Comparison of ENCODE assay signal across 29 cellular contexts in genomic region chr10:97589479-97589878, GRCh38. TPM values are rescaled to one million over a fixed set of nuclear protein-coding genes. Genes with fewer than 3 reads are reported as not detected.
DNase-seq lines count a peak whose midpoint lies in the region; ATAC-seq and TF ChIP-seq lines count a peak whose summit lies in the region.
"Had no signal": no experiment of that assay in that cellular context is flagged by ENCODE, and none has a peak within 500 bp of the region (broad histone marks: within the 10 kb centered on the region; RNA-seq: fewer than 3 reads in every experiment).

A gene with protein sequence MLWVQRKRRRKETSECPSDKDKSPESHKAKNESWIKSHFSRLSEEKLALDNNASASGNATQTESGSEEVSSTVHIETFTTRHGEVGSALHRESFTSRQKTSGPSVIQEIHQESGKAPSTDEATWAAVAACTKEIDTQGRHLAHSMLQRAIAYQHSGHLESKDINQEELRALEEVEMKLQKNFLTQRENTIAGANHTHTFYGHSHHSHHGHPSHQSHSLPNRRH (plus strand): TSS chr10:97589721. CDS start chr10:97589898, 177 bp downstream.

- POLR2A ChIA-PET in activated CD4-positive, alpha-beta T cell treated with anti-CD3 and anti-CD28 coated beads, Interleukin-2, amount 10 ng/mL, durations not matched to agents 7 days and 5 days (lab: Charles Lee) = no interaction called here

- peaks cover 8% of the 10 kb centered on the region for H3K4me1 Mint-ChIP-seq in activated CD4-positive, alpha-beta T cell treated with anti-CD3 and anti-CD28 coated beads, Interleukin-2, amount 10 ng/mL, durations not matched to agents 7 days and 5 days
- H3K4me1 Mint-ChIP-seq in effector memory CD8-positive, alpha-beta T cell (ENCODE audit: low read depth in 2 of 2) = peaks cover 7 to 17% of the 10 kb centered on the region in 2 donors
- H3K4me1 Mint-ChIP-seq in stimulated activated effector memory CD8-positive, alpha-beta T cell treated with anti-CD3 and anti-CD28 coated beads, Interleukin-12 subunit alpha, Interleukin-12 subunit beta, amount 100 ng/mL, for 72 hours = peaks cover 7% of the 10 kb centered on the region
- H3K4me1 Mint-ChIP-seq in T-helper 2 cell treated with Interferon-gamma antibody and Interleukin-4, amounts not matched to agents 5 μg/mL and 100 μg/mL, for 36 hours (ENCODE audit: low read depth) = no peaks in the 10 kb centered on the region
- H3K4me1 Mint-ChIP-seq: activated naive CD8-positive, alpha-beta T cell treated with anti-CD3 and anti-CD28 coated beads for 36 hours; CD14-positive monocyte; IgD-negative memory B cell; naive B cell had no signal

- TF ChIP-seq RAD21 in Ishikawa (IDR thresholded peaks at IDR 0.05; ENCODE audit: low read depth) = no peak

- no peak within 1 kb of the TSS for H3K4me3 Mint-ChIP-seq in activated CD4-positive, alpha-beta T cell treated with anti-CD3 and anti-CD28 coated beads, Interleukin-2, amount 10 ng/mL, durations not matched to agents 7 days and 5 days
- peak within 1 kb of the TSS; percentile 23 to 52 for H3K4me3 Mint-ChIP-seq in effector memory CD8-positive, alpha-beta T cell
- peak within 1 kb of the TSS; percentile 30 for H3K4me3 Mint-ChIP-seq in stimulated activated effector memory CD8-positive, alpha-beta T cell treated with anti-CD3 and anti-CD28 coated beads, Interleukin-12 subunit alpha, Interleukin-12 subunit beta, amount 100 ng/mL, for 72 hours
- H3K4me3 Mint-ChIP-seq in T-helper 2 cell treated with Interferon-gamma antibody and Interleukin-4, amounts not matched to agents 5 μg/mL and 100 μg/mL, for 36 hours = no peak within 1 kb of the TSS
- H3K4me3 Mint-ChIP-seq: activated naive CD8-positive, alpha-beta T cell treated with anti-CD3 and anti-CD28 coated beads for 36 hours; CD14-positive monocyte; dendritic cell treated with granulocyte-macrophage colony-stimulating factor and Interleukin-4, amounts not matched to agents 40 ng/mL and 50 ng/mL, for 4 days; IgD-negative memory B cell; naive B cell had no signal

- H3K9me3 Mint-ChIP-seq in activated CD4-positive, alpha-beta T cell treated with anti-CD3 and anti-CD28 coated beads, Interleukin-2, amount 10 ng/mL, durations not matched to agents 7 days and 5 days = no peaks in the 10 kb centered on the region
- no peaks in the 10 kb centered on the region for H3K9me3 Mint-ChIP-seq in effector memory CD8-positive, alpha-beta T cell
- H3K9me3 Mint-ChIP-seq in stimulated activated effector memory CD8-positive, alpha-beta T cell treated with anti-CD3 and anti-CD28 coated beads, Interleukin-12 subunit alpha, Interleukin-12 subunit beta, amount 100 ng/mL, for 72 hours = no peaks in the 10 kb centered on the region
- no peaks in the 10 kb centered on the region for H3K9me3 Mint-ChIP-seq in T-helper 2 cell treated with Interferon-gamma antibody and Interleukin-4, amounts not matched to agents 5 μg/mL and 100 μg/mL, for 36 hours
- H3K9me3 Mint-ChIP-seq: activated naive CD8-positive, alpha-beta T cell treated with anti-CD3 and anti-CD28 coated beads for 36 hours; CD14-positive monocyte; dendritic cell treated with granulocyte-macrophage colony-stimulating factor and Interleukin-4, amounts not matched to agents 40 ng/mL and 50 ng/mL, for 4 days; IgD-negative memory B cell; naive B cell had no signal

- DNase-seq in activated CD4-positive, alpha-beta T cell treated with anti-CD3 and anti-CD28 coated beads, Interleukin-2, amount 10 ng/mL, durations not matched to agents 7 days and 5 days = no peak
- no peak for DNase-seq in activated CD4-positive, alpha-beta T cell treated with anti-CD3 and anti-CD28 coated beads for 48 hours
- DNase-seq in effector memory CD8-positive, alpha-beta T cell = no peak
- DNase-seq in stimulated activated effector memory CD8-positive, alpha-beta T cell treated with anti-CD3 and anti-CD28 coated beads, Interleukin-12 subunit alpha, Interleukin-12 subunit beta, amount 100 ng/mL, for 72 hours (ENCODE audit: low spot score in 2 of 2) = no peak
- DNase-seq in T-helper 2 cell treated with Interferon-gamma antibody and Interleukin-4, amounts not matched to agents 5 μg/mL and 100 μg/mL, for 36 hours (ENCODE audit: low spot score) = no peak
- no peak for DNase-seq in NCI-H146 (lab: John Stamatoyannopoulos, UW)
- DNase-seq in RKO (ENCODE audit: low spot score) = no peak
- DNase-seq: activated CD4-positive, alpha-beta T cell treated with anti-CD3 and anti-CD28 coated beads for 1 hour; activated naive CD8-positive, alpha-beta T cell treated with anti-CD3 and anti-CD28 coated beads for 36 hours; DMS79; esophagus squamous epithelium; foreskin keratinocyte; midbrain; naive B cell; NCI-H1105; NCI-H187 treated with DMSO at 0.1 percent for 48 hours; NCI-H510A treated with DMSO at 0.1 percent for 48 hours; occipital lobe; stimulated activated CD4-positive, alpha-beta T cell treated with anti-CD3 and anti-CD28 coated beads, Interleukin-4, amount 100 ng/mL, for 24 hours; T-helper 2 cell had no signal

- CTCF ChIA-PET in activated CD4-positive, alpha-beta T cell treated with anti-CD3 and anti-CD28 coated beads, Interleukin-2, amount 10 ng/mL, durations not matched to agents 7 days and 5 days (lab: Charles Lee) = interaction anchor here (0.5 to 2.3 kb wide), 4 partner anchors 10 to 34 kb away, joined by 3 to 9 read pairs (median 3); partner anchors contain the start of gene ANKRD2

- no peaks in the 10 kb centered on the region for H3K36me3 Mint-ChIP-seq in activated CD4-positive, alpha-beta T cell treated with anti-CD3 and anti-CD28 coated beads, Interleukin-2, amount 10 ng/mL, durations not matched to agents 7 days and 5 days (ENCODE audit: low read depth)
- no peaks in the 10 kb centered on the region for H3K36me3 Mint-ChIP-seq in effector memory CD8-positive, alpha-beta T cell (ENCODE audit: insufficient read depth)
- peaks cover 5% of the 10 kb centered on the region for H3K36me3 Mint-ChIP-seq in stimulated activated effector memory CD8-positive, alpha-beta T cell treated with anti-CD3 and anti-CD28 coated beads, Interleukin-12 subunit alpha, Interleukin-12 subunit beta, amount 100 ng/mL, for 72 hours
- H3K36me3 Mint-ChIP-seq in T-helper 2 cell treated with Interferon-gamma antibody and Interleukin-4, amounts not matched to agents 5 μg/mL and 100 μg/mL, for 36 hours (ENCODE audit: low read depth) = no peaks in the 10 kb centered on the region
- H3K36me3 Mint-ChIP-seq: activated naive CD8-positive, alpha-beta T cell treated with anti-CD3 and anti-CD28 coated beads for 36 hours; CD14-positive monocyte; IgD-negative memory B cell; naive B cell had no signal

- ATAC-seq in effector memory CD8-positive, alpha-beta T cell (replicated peaks) = no peak
- ATAC-seq in stimulated activated effector memory CD8-positive, alpha-beta T cell treated with anti-CD3 and anti-CD28 coated beads, Interleukin-12 subunit alpha, Interleukin-12 subunit beta, amount 100 ng/mL, for 72 hours = no peak
- ATAC-seq: foreskin keratinocyte, heart left ventricle, psoas muscle had no signal

- H3K27ac Mint-ChIP-seq in activated CD4-positive, alpha-beta T cell treated with anti-CD3 and anti-CD28 coated beads, Interleukin-2, amount 10 ng/mL, durations not matched to agents 7 days and 5 days = peak within 1 kb of the TSS; percentile 2
- peak within 1 kb of the TSS; percentile 71 for H3K27ac Mint-ChIP-seq in effector memory CD8-positive, alpha-beta T cell
- peak within 1 kb of the TSS; percentile 68 for H3K27ac Mint-ChIP-seq in stimulated activated effector memory CD8-positive, alpha-beta T cell treated with anti-CD3 and anti-CD28 coated beads, Interleukin-12 subunit alpha, Interleukin-12 subunit beta, amount 100 ng/mL, for 72 hours
- H3K27ac Mint-ChIP-seq in T-helper 2 cell treated with Interferon-gamma antibody and Interleukin-4, amounts not matched to agents 5 μg/mL and 100 μg/mL, for 36 hours = no peak within 1 kb of the TSS
- H3K27ac Mint-ChIP-seq: activated naive CD8-positive, alpha-beta T cell treated with anti-CD3 and anti-CD28 coated beads for 36 hours; dendritic cell treated with granulocyte-macrophage colony-stimulating factor and Interleukin-4, amounts not matched to agents 40 ng/mL and 50 ng/mL, for 4 days; IgD-negative memory B cell had no signal

- no peaks in the 10 kb centered on the region for H3K27me3 Mint-ChIP-seq in activated CD4-positive, alpha-beta T cell treated with anti-CD3 and anti-CD28 coated beads, Interleukin-2, amount 10 ng/mL, durations not matched to agents 7 days and 5 days
- H3K27me3 Mint-ChIP-seq in effector memory CD8-positive, alpha-beta T cell = no peaks in the 10 kb centered on the region
- no peaks in the 10 kb centered on the region for H3K27me3 Mint-ChIP-seq in T-helper 2 cell treated with Interferon-gamma antibody and Interleukin-4, amounts not matched to agents 5 μg/mL and 100 μg/mL, for 36 hours (ENCODE audit: low read depth)
- H3K27me3 Mint-ChIP-seq: activated naive CD8-positive, alpha-beta T cell treated with anti-CD3 and anti-CD28 coated beads for 36 hours had no signal

- no peak for TF ChIP-seq EP300 in Ishikawa (IDR thresholded peaks at IDR 0.05; ENCODE audit: borderline replicate concordance)

TF ChIP-seq in Ishikawa, 13 proteins besides CTCF, POLR2A, EP300 and RAD21:
- TF ChIP-seq NFIC (IDR thresholded peaks at IDR 0.05) = 0 out of 2 replicates have a peak, but pooled peaks have one; percentile 6
- no peak for TF ChIP-seq CREB1 (IDR thresholded peaks at IDR 0.05; ENCODE audit: low read depth)

RNA-seq across cellular contexts. Expression of the gene that starts here (rescaled TPM):
- not detected for total RNA-seq in activated CD4-positive, alpha-beta T cell treated with anti-CD3 and anti-CD28 coated beads, Interleukin-2, amount 10 ng/mL, durations not matched to agents 7 days and 5 days
- total RNA-seq: A172; activated naive CD8-positive, alpha-beta T cell treated with anti-CD3 and anti-CD28 coated beads for 36 hours; ascending aorta; esophagus squamous epithelium; foreskin keratinocyte; occipital lobe; ureter had no signal

Comparison
In these comparisons a context has a peak if more than half of its experiments do, and no peak if none do; other contexts are left out.
1. H3K4me3 Mint-ChIP-seq: peak in effector memory CD8-positive, alpha-beta T cell (2 of 2) and stimulated activated effector memory CD8-positive, alpha-beta T cell treated with anti-CD3 and anti-CD28 coated beads, Interleukin-12 subunit alpha, Interleukin-12 subunit beta, amount 100 ng/mL, for 72 hours (single experiment); none in activated CD4-positive, alpha-beta T cell treated with anti-CD3 and anti-CD28 coated beads, Interleukin-2, amount 10 ng/mL, durations not matched to agents 7 days and 5 days (single experiment) and T-helper 2 cell treated with Interferon-gamma antibody and Interleukin-4, amounts not matched to agents 5 μg/mL and 100 μg/mL, for 36 hours (single experiment).